In genomic region chr2:61193670-61194561, GRCh38 we compare ENCODE assay signal across 12 cellular contexts. TPM values are rescaled to one million over a fixed set of nuclear protein-coding genes. Genes with fewer than 3 reads are reported as not detected.
DNase-seq lines count a peak whose midpoint lies in the region; ATAC-seq, FAIRE-seq and TF ChIP-seq lines count a peak whose summit lies in the region.
"Had no signal": no experiment of that assay in that cellular context is flagged by ENCODE, and none has a peak within 500 bp of the region (broad histone marks: within the 10 kb centered on the region; RNA-seq: fewer than 3 reads in every experiment).

No MANE protein-coding gene starts in this region.

- H3K14ac ChIP-seq in trophoblast cell (ENCODE audit: low read length) = no peak overlapping the region

- H4K12ac ChIP-seq in trophoblast cell (ENCODE audit: low read depth, low read length) = no peak overlapping the region

- no peak for TF ChIP-seq POLR2A in NB4 (IDR thresholded peaks at IDR 0.05; ENCODE audit: extremely low read depth, insufficient read length)
- TF ChIP-seq POLR2A in K562 (conservative IDR thresholded peaks at IDR 0.05) = no peak

- H3K4ac ChIP-seq in trophoblast cell (ENCODE audit: low read depth, low read length) = no peak overlapping the region

- no peak overlapping the region for H3K23ac ChIP-seq in trophoblast cell (ENCODE audit: low read length)

- no peak overlapping the region for H4K8ac ChIP-seq in trophoblast cell (ENCODE audit: low read depth, low read length)

- no peak for TF ChIP-seq EP300 in SK-N-SH (IDR thresholded peaks at IDR 0.05; ENCODE audit: borderline replicate concordance in 1 of 2, low read depth in 1 of 2, low read length in 1 of 2)
- TF ChIP-seq EP300 in K562 (IDR thresholded peaks at IDR 0.05; ENCODE audit: low read length) = no peak

- TF ChIP-seq RAD21 in SK-N-SH (IDR thresholded peaks at IDR 0.05; ENCODE audit: low read length) (no peak), K562 (CRISPR knock-in tag; conservative IDR thresholded peaks at IDR 0.05 in 1 of 2, IDR thresholded peaks at IDR 0.05 in 1 of 2) (no peak)

- H3K9ac ChIP-seq in SK-N-SH (no peak overlapping the region), K562 (ENCODE audit: insufficient read depth in 1 of 2, low read depth in 2 of 2, low read length in 2 of 2) (no peak overlapping the region), trophoblast cell (ENCODE audit: low read length) (no peak overlapping the region)

- in situ Hi-C loops in K562 (cut with MboI) = no loop called here

- H3F3A ChIP-seq in SK-N-SH (replicated peaks; ENCODE audit: insufficient read depth) = peaks cover 3% of the 10 kb centered on the region

- H3K27me3 ChIP-seq in SK-N-SH (ENCODE audit: insufficient read depth) = no peaks in the 10 kb centered on the region
- no peaks in the 10 kb centered on the region for H3K27me3 ChIP-seq in K562 (ENCODE audit: control insufficient read depth in 2 of 2, insufficient read depth in 2 of 2, low read length in 2 of 2)
- no peaks in the 10 kb centered on the region for H3K27me3 ChIP-seq in trophoblast cell (ENCODE audit: insufficient read depth, low read length)
- H3K27me3 ChIP-seq: Peyer's patch had no signal

- H3K79me1 ChIP-seq in trophoblast cell (ENCODE audit: low read length) = no peaks in the 10 kb centered on the region

- no peak overlapping the region for H4K91ac ChIP-seq in trophoblast cell (ENCODE audit: low read depth, low read length)

- H3K36me3 ChIP-seq in SK-N-SH (replicated peaks in 1 of 2; ENCODE audit: control insufficient read depth in 1 of 2, insufficient read depth in 2 of 2, low read length in 1 of 2) (peaks cover 36 to 51% of the 10 kb centered on the region in 2 experiments), K562 (ENCODE audit: control insufficient read depth, insufficient read depth, low read length) (peaks cover 52% of the 10 kb centered on the region), trophoblast cell (ENCODE audit: control insufficient read depth in 1 of 2, insufficient read depth in 2 of 2, low read length in 2 of 2) (peaks cover 13 to 16% of the 10 kb centered on the region in 2 experiments)

- ATAC-seq in SK-N-SH treated with all-trans-retinoic acid at 6 μM for 48 hours = peak; percentile 12; the same call in 2 of the 3 replicates
- ATAC-seq in K562 = peak; percentile 32
- no peak for ATAC-seq in GM19452 (IDR thresholded peaks at IDR 0.05; ENCODE audit: unreplicated experiment)

- CTCF ChIA-PET in SK-N-SH (lab: Yijun Ruan, JAX) = interaction anchor here (1.6 kb wide), 1 partner anchor 29 kb away, joined by 3 read pairs; no protein-coding TSS in a partner anchor
- CTCF ChIA-PET in K562 (lab: Yijun Ruan, JAX; ENCODE audit: low intra/inter-chr PET ratio) = no interaction called here

- TF ChIP-seq CTCF in SK-N-SH (IDR thresholded peaks at IDR 0.05) (no peak), NB4 (IDR thresholded peaks at IDR 0.05; ENCODE audit: low read depth, low read length) (no peak), K562 (IDR thresholded peaks at IDR 0.05 in 2 of 3, conservative IDR thresholded peaks at IDR 0.05 in 1 of 3; ENCODE audit: insufficient read depth in 2 of 3, low read depth in 1 of 3, low read length in 3 of 3) (no peak)

- H4K20me1 ChIP-seq in SK-N-SH (ENCODE audit: insufficient read depth) = no peaks in the 10 kb centered on the region
- no peaks in the 10 kb centered on the region for H4K20me1 ChIP-seq in K562 (replicated peaks; ENCODE audit: control insufficient read depth, insufficient read depth, low read length)

- H3K4me3 ChIP-seq in SK-N-SH (ENCODE audit: low read depth in 2 of 2, low read length in 1 of 2) (no peak overlapping the region), NB4 (ENCODE audit: low read depth, low read length) (no peak overlapping the region), K562 (no peak overlapping the region), trophoblast cell (ENCODE audit: low read depth, low read length) (no peak overlapping the region)
- H3K4me3 ChIP-seq: Peyer's patch had no signal

- no peaks in the 10 kb centered on the region for H3K9me1 ChIP-seq in K562 (ENCODE audit: control insufficient read depth, insufficient read depth, low read length)

- POLR2A ChIA-PET in SK-N-SH (lab: Yijun Ruan, JAX) = no interaction called here
- POLR2A ChIA-PET in K562 (lab: Yijun Ruan, JAX) = interaction anchor here (0.7 to 2.0 kb wide), 3 partner anchors 8 to 341 kb away, joined by 3 to 6 read pairs (median 5); no protein-coding TSS in a partner anchor

- DNase-seq in SK-N-SH (no peak), NB4 (ENCODE audit: low read depth) (peak; percentile 26), K562 (ENCODE audit: extremely low read depth in 1 of 4, low spot score in 3 of 4) (no peak), trophoblast cell (peak; percentile 82 to 85), putamen (ENCODE audit: low spot score) (no peak), H4 (ENCODE audit: low spot score) (no peak)
- DNase-seq: 8988T, Caco-2, MM.1S, Peyer's patch had no signal

- H3K9me3 ChIP-seq in SK-N-SH = no peaks in the 10 kb centered on the region
- no peaks in the 10 kb centered on the region for H3K9me3 ChIP-seq in K562 (replicated peaks; ENCODE audit: control insufficient read depth, insufficient read depth, low read depth, low read length)
- H3K9me3 ChIP-seq in trophoblast cell (ENCODE audit: insufficient read depth, low read depth, low read length) = no peaks in the 10 kb centered on the region
- H3K9me3 ChIP-seq: Caco-2, Peyer's patch had no signal

- BruUV-seq in K562 (replicated peaks; lab: Mats Ljungman, UMichigan) = no TSS peak

- no peak overlapping the region for H2BK5ac ChIP-seq in trophoblast cell (ENCODE audit: low read depth, low read length, poor library complexity)

- no peak overlapping the region for H2AK5ac ChIP-seq in trophoblast cell (ENCODE audit: low read length)

- H2BK120ac ChIP-seq in trophoblast cell (ENCODE audit: insufficient read depth, low read length, poor library complexity) = no peak overlapping the region

- no peak overlapping the region for H3K18ac ChIP-seq in trophoblast cell (ENCODE audit: low read length)

- H3K9me2 ChIP-seq in SK-N-SH = no peaks in the 10 kb centered on the region

- no peak overlapping the region for H3K27ac ChIP-seq in SK-N-SH (ENCODE audit: low read depth in 2 of 2, low read length in 1 of 2)
- H3K27ac ChIP-seq in K562 (ENCODE audit: extremely low read depth, low read depth, low read length) = no peak overlapping the region; the same call in 2 of the 3 replicates
- no peak overlapping the region for H3K27ac ChIP-seq in trophoblast cell (ENCODE audit: low read depth, low read length)
- H3K27ac ChIP-seq: Peyer's patch had no signal

- intact Hi-C loops in K562 (cut with micrococcal nuclease) = no loop called here

- H3K79me2 ChIP-seq in SK-N-SH (ENCODE audit: insufficient read depth) = no peaks in the 10 kb centered on the region
- no peaks in the 10 kb centered on the region for H3K79me2 ChIP-seq in K562 (ENCODE audit: control insufficient read depth, insufficient read depth, low read length)
- H3K79me2 ChIP-seq in trophoblast cell (ENCODE audit: control insufficient read depth, insufficient read depth, low read length, poor library complexity) = no peaks in the 10 kb centered on the region

- H3K4me2 ChIP-seq in SK-N-SH (no peak overlapping the region), K562 (ENCODE audit: insufficient read depth, low read length) (no peak overlapping the region), trophoblast cell (ENCODE audit: low read length) (no peak overlapping the region)

- no peak for FAIRE-seq in K562 (lab: Jason Lieb, UNC)

- H2BK12ac ChIP-seq in trophoblast cell (ENCODE audit: low read length) = no peak overlapping the region

- H2AFZ ChIP-seq in SK-N-SH (ENCODE audit: low read depth) (no peak overlapping the region), K562 (ENCODE audit: low read depth, low read length) (no peak overlapping the region), trophoblast cell (ENCODE audit: insufficient read depth, low read length, poor library complexity) (no peak overlapping the region)

- WGBS in SK-N-SH (ENCODE audit: low lambda C conversion rate) = 100% methylated on average over 4 of the region's 4 CpGs
- WGBS in K562 (ENCODE audit: insufficient coverage, low coverage, missing lambda C conversion rate) = 74% methylated on average over 4 of the region's 4 CpGs
- no CpG with 5 or more reads among the region's 4 CpGs for WGBS in trophoblast cell (ENCODE audit: extremely low coverage, insufficient coverage, insufficient read length)

- H3K4me1 ChIP-seq in SK-N-SH (ENCODE audit: control insufficient read depth in 1 of 2, insufficient read depth in 2 of 2, low read depth in 1 of 2, low read length in 1 of 2) (no peaks in the 10 kb centered on the region), K562 (replicated peaks in 1 of 2; ENCODE audit: control insufficient read depth in 2 of 2, insufficient read depth in 2 of 2, low read length in 2 of 2) (no peaks in the 10 kb centered on the region), trophoblast cell (ENCODE audit: control insufficient read depth in 1 of 2, insufficient read depth in 2 of 2, low read length in 2 of 2) (no peaks in the 10 kb centered on the region)
- H3K4me1 ChIP-seq: Caco-2, Peyer's patch had no signal

TF ChIP-seq in SK-N-SH treated with all-trans-retinoic acid at 6 μM for 48 hours, 23 proteins besides CTCF, POLR2A, EP300 and RAD21 (continues in another document):
- no peak for TF ChIP-seq ZFP30 (CRISPR knock-in tag; IDR thresholded peaks at IDR 0.05)

TF ChIP-seq in K562, 482 proteins besides CTCF, POLR2A, EP300 and RAD21 (continues in another document):
- no peak for TF ChIP-seq ZNF699 (CRISPR knock-in tag; IDR thresholded peaks at IDR 0.05; ENCODE audit: insufficient replicate concordance)

RNA-seq across cellular contexts. Expression of gene C2orf74, which starts 31.9 kb away (rescaled TPM):
- polyA plus RNA-seq in SK-N-SH (2012; rRNA removed) (24.1 and 26.3 TPM in 2 replicates), K562 (2011; rRNA removed) (not detected in 2 replicates), K562 (2014; fragmentation: Illumina TruSeq; extraction: Trizol) (not detected in 2 replicates), K562 (2014; fragmentation: Nextera tagmentation; extraction: Ambion mirVana) (not detected), K562 (2014; rRNA removed) (not detected in 2 replicates)
- polyA plus RNA-seq in SK-N-SH (2012; cell fraction: cytosol; rRNA removed) = 33.9 and 51.3 TPM in 2 replicates
- 6.5 and 9.2 TPM in 2 replicates for polyA plus RNA-seq in SK-N-SH (2012; cell fraction: nucleus; rRNA removed)
- total RNA-seq in K562 (2011; cell fraction: chromatin; rRNA removed; ENCODE audit: low replicate concordance) = not detected in 2 replicates
- total RNA-seq in K562 (2011; cell fraction: nucleolus; rRNA removed) = not detected in 2 replicates
- total RNA-seq in K562 (2011; cell fraction: nucleoplasm; rRNA removed) = not detected in 2 replicates
- total RNA-seq in K562 (2014; rRNA removed) (not detected in 2 replicates), K562 (2014; rRNA removed; fragmentation: Illumina TruSeq; extraction: Trizol) (not detected in 2 replicates), K562 (2015; rRNA removed; fragmentation: Illumina TruSeq; extraction: Trizol) (not detected in 2 replicates), K562 (2021) (not detected in 2 replicates)
- polyA plus RNA-seq in K562 (2011; cell fraction: cytosol; rRNA removed) = not detected in 2 replicates
- polyA plus RNA-seq in K562 (2011; cell fraction: nucleus; rRNA removed) = not detected in 2 replicates
- not detected in 2 replicates for polyA plus RNA-seq in K562 (2012)
- polyA minus RNA-seq in K562 (2011; rRNA and poly(A)+ RNA removed) = not detected in 2 replicates
- not detected in 2 replicates for polyA minus RNA-seq in K562 (2011; cell fraction: cytosol; rRNA and poly(A)+ RNA removed)
- not detected in 2 replicates for polyA minus RNA-seq in K562 (2011; cell fraction: nucleus; rRNA and poly(A)+ RNA removed)
- polyA plus RNA-seq in trophoblast cell (2013) = 19.5 and 20.7 TPM in 2 replicates
- 15.0 and 19.3 TPM in 2 replicates for total RNA-seq in H4 (2014; rRNA removed; shearing (Covaris generic))
- total RNA-seq: Caco-2 had no signal

Comparison
In these comparisons a context has a peak if more than half of its experiments do, and no peak if none do; other contexts are left out.
1. DNase-seq: peak in NB4 (single experiment) and trophoblast cell (2 of 2); none in SK-N-SH (single experiment), K562 (0 of 4), putamen (single experiment) and H4 (single experiment).
2. RNA of gene C2orf74, which starts 31.9 kb away (total RNA-seq): 15.0 to 19.3 TPM in H4; not detected in K562; every median in the first group is over 10 times any median in the second.